ENCODE assay signal across 27 cellular contexts in the genomic region with DNA sequence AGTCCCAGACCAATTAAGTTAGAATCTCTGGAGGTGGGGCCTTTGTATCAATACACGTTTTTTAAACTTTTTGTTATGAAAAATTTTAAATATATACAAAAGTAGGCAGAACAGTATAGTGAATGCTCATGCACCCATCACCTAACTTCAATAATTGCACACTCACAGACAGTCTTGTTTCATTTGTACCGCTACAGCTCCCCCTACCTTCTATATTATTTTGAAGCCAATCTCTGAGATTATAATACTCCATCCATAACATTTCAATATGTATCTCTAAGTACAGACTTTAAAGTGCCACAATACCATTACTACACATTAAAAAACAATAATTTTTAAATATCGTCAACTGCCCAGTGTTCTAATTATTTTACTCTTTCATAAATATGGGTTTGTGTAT. TPM values are rescaled to one million over a fixed set of nuclear protein-coding genes. Genes with fewer than 3 reads are reported as not detected.
A peak's percentile ranks its signal among the peaks of the same experiment; 100 is the strongest.
DNase-seq lines count a peak whose midpoint lies in the region; ATAC-seq and TF ChIP-seq lines count a peak whose summit lies in the region.
"Had no signal": no experiment of that assay in that cellular context is flagged by ENCODE, and none has a peak within 500 bp of the region (broad histone marks: within the 10 kb centered on the region; RNA-seq: fewer than 3 reads in every experiment).

No MANE protein-coding gene starts in this region.

- no peaks in the 10 kb centered on the region for H4K20me1 ChIP-seq in Loucy (ENCODE audit: insufficient read depth, low read length, poor library complexity, severe bottlenecking)

- in situ Hi-C loops in SK-MEL-5 (cut with HindIII; ENCODE audit: low pct_unique_long_range_greater_than_20kb, low sequenced_read_pairs), result no loop called here

- no peak for TF ChIP-seq POLR2A in thyroid gland (IDR thresholded peaks at IDR 0.05)

- intact Hi-C loops in A673 (cut with micrococcal nuclease; ENCODE audit: unreplicated experiment) (no loop called here), thyroid gland (cut with DNase I) (no loop called here), left ventricle myocardium superior (cut with micrococcal nuclease) (no loop called here)

- no peak overlapping the region for H3K27ac ChIP-seq in A673 (ENCODE audit: low read depth, low read length, poor library complexity, severe bottlenecking)
- H3K27ac ChIP-seq in thyroid gland, result no peak overlapping the region
- H3K27ac ChIP-seq: dorsolateral prefrontal cortex, heart right ventricle, HL-60, neutrophil, psoas muscle, tibial nerve had no signal

- BruUV-seq in A673 (replicated peaks; lab: Mats Ljungman, UMichigan), result no TSS peak

- no peak overlapping the region for H3K4me2 ChIP-seq in Loucy (ENCODE audit: low read depth, low read length, poor library complexity, severe bottlenecking)

- DNase-seq in A673 (ENCODE audit: low spot score) (peak; percentile 58), COR-L47 (lab: John Stamatoyannopoulos, UW) (peak; percentile 4), SK-MEL-5 (ENCODE audit: low read depth, low spot score) (peak; percentile 46), Ammon's horn (ENCODE audit: low spot score) (no peak), thyroid gland (no peak), NCI-H2107 treated with DMSO at 0.1 percent for 48 hours (lab: John Stamatoyannopoulos, UW; ENCODE audit: unreplicated experiment) (no peak), left ventricle myocardium superior (no peak)
- DNase-seq: activated CD4-positive, alpha-beta memory T cell treated with anti-CD3 and anti-CD28 coated beads, Interleukin-2, amount 10 ng/mL, durations not matched to agents 7 days and 5 days; activated CD4-positive, CD25-positive, alpha-beta regulatory T cell treated with anti-CD3 and anti-CD28 coated beads, Interleukin-2, amount 50 U/mL, for 72 hours; activated effector memory CD4-positive, alpha-beta T cell treated with Interleukin-2 at 50 U/mL for 16 hours; activated naive CD8-positive, alpha-beta T cell treated with anti-CD3 and anti-CD28 coated beads, Interleukin-2, amount 10 ng/mL, durations not matched to agents 7 days and 5 days; CD4-positive, alpha-beta memory T cell; DMS153; dorsolateral prefrontal cortex; heart right ventricle; left colon; mesenchymal stem cell; NCI-H2081 treated with DMSO at 0.1 percent for 48 hours; NCI-H524 treated with DMSO at 0.1 percent for 48 hours; psoas muscle; Right ventricle myocardium superior; stimulated activated naive CD8-positive, alpha-beta T cell treated with anti-CD3 and anti-CD28 coated beads, Interleukin-15, amount 100 ng/mL, for 72 hours had no signal

- ATAC-seq in left ventricle myocardium superior, result no peak
- ATAC-seq: heart right ventricle; left colon; psoas muscle; stimulated activated naive CD8-positive, alpha-beta T cell treated with anti-CD3 and anti-CD28 coated beads, Interleukin-15, amount 100 ng/mL, for 72 hours had no signal

- H3K36me3 ChIP-seq in A673 (ENCODE audit: insufficient read depth, low read length, poor library complexity, severe bottlenecking) (no peaks in the 10 kb centered on the region), Loucy (ENCODE audit: insufficient read depth, low read length) (no peaks in the 10 kb centered on the region), thyroid gland (no peaks in the 10 kb centered on the region)
- H3K36me3 ChIP-seq: heart right ventricle, neutrophil, tibial nerve had no signal

- no peak overlapping the region for H3K4me3 ChIP-seq in A673 (ENCODE audit: low read depth, low read length, poor library complexity, severe bottlenecking)
- H3K4me3 ChIP-seq in Loucy (ENCODE audit: low read length, poor library complexity, severe bottlenecking), result no peak overlapping the region
- H3K4me3 ChIP-seq in thyroid gland (replicated peaks in 1 of 3), result no peak overlapping the region
- H3K4me3 ChIP-seq: dorsolateral prefrontal cortex, heart right ventricle, psoas muscle, tibial nerve had no signal

- H3K4me1 ChIP-seq in A673 (ENCODE audit: insufficient read depth, low read length, poor library complexity, severe bottlenecking) (no peaks in the 10 kb centered on the region), Loucy (ENCODE audit: insufficient read depth, low read length, poor library complexity, severe bottlenecking) (no peaks in the 10 kb centered on the region), thyroid gland (no peaks in the 10 kb centered on the region)
- H3K4me1 ChIP-seq: heart right ventricle, psoas muscle, tibial nerve had no signal

- no peaks in the 10 kb centered on the region for H3K79me2 ChIP-seq in Loucy (ENCODE audit: insufficient read depth, low read length)

- no peaks in the 10 kb centered on the region for H3K27me3 ChIP-seq in A673 (replicated peaks; ENCODE audit: insufficient read depth, low read depth, low read length, poor library complexity)
- no peaks in the 10 kb centered on the region for H3K27me3 ChIP-seq in Loucy (ENCODE audit: insufficient read depth, low read length, poor library complexity, severe bottlenecking)
- H3K27me3 ChIP-seq in thyroid gland, result no peaks in the 10 kb centered on the region
- H3K27me3 ChIP-seq: neutrophil, tibial nerve had no signal

- POLR2A ChIA-PET in A673 (lab: Charles Lee; ENCODE audit: low non-redundant PET), result no interaction called here

- H2AFZ ChIP-seq in Loucy (ENCODE audit: low read length), result no peak overlapping the region

- no peaks in the 10 kb centered on the region for H3F3A ChIP-seq in Loucy (ENCODE audit: low read depth)

- H3K9me3 ChIP-seq in A673 (ENCODE audit: low read depth, low read length, poor library complexity, severe bottlenecking) (no peaks in the 10 kb centered on the region), Loucy (ENCODE audit: insufficient read depth, low read depth, low read length) (no peaks in the 10 kb centered on the region), thyroid gland (no peaks in the 10 kb centered on the region)
- H3K9me3 ChIP-seq: heart right ventricle, neutrophil, psoas muscle, tibial nerve had no signal

- H3K9ac ChIP-seq in Loucy (ENCODE audit: low read depth, low read length, poor library complexity, severe bottlenecking), result no peak overlapping the region

- TF ChIP-seq CTCF in A673 (conservative IDR thresholded peaks at IDR 0.05; ENCODE audit: low read depth, low read length) (peak; percentile 60; the same call in 1 of the 2 replicates), Loucy (conservative IDR thresholded peaks at IDR 0.05; ENCODE audit: low read length) (peak; percentile 45), thyroid gland (IDR thresholded peaks at IDR 0.05) (no peak)

- CTCF ChIA-PET in A673 (lab: Charles Lee), result no interaction called here

- WGBS in thyroid gland, 2 donors, result 85 to 88% methylated on average over 3 of the region's 3 CpGs

- H3K9me2 ChIP-seq in Loucy (replicated peaks; ENCODE audit: low read depth, low read length), result no peaks in the 10 kb centered on the region

RNA-seq across cellular contexts. Expression of gene ISL1, which starts 32.9 kb away (rescaled TPM):
- total RNA-seq in A673 (2021) (11.1 and 11.8 TPM in 2 replicates), thyroid gland (under 1 TPM in 1 of 4 donors, not detected in 3; 0.63 TPM), left ventricle myocardium superior (not detected)
- total RNA-seq in SK-MEL-5 (2014; rRNA removed; shearing (Covaris generic)), result 2.7 and 3.7 TPM in 2 replicates
- polyA plus RNA-seq in SK-MEL-5 (2015; cell fraction: cytosol; rRNA removed), result 2.0 and 5.5 TPM in 2 replicates
- 2.6 and 6.5 TPM in 2 replicates for polyA plus RNA-seq in SK-MEL-5 (2015; cell fraction: nucleus; rRNA removed)
- total RNA-seq: activated CD4-positive, alpha-beta memory T cell treated with anti-CD3 and anti-CD28 coated beads, Interleukin-2, amount 10 ng/mL, durations not matched to agents 7 days and 5 days; activated naive CD8-positive, alpha-beta T cell treated with anti-CD3 and anti-CD28 coated beads, Interleukin-2, amount 10 ng/mL, durations not matched to agents 7 days and 5 days; CD4-positive, alpha-beta memory T cell; dorsolateral prefrontal cortex; heart right ventricle; myocyte; psoas muscle; Right ventricle myocardium superior; tibial nerve had no signal
- polyA plus RNA-seq: CD4-positive, alpha-beta memory T cell; heart right ventricle had no signal

Comparison
In these comparisons a context has a peak if more than half of its experiments do, and no peak if none do; other contexts are left out.
1. DNase-seq: peak in A673 (single experiment), COR-L47 (single experiment) and SK-MEL-5 (single experiment); none in Ammon's horn (single experiment), thyroid gland (0 of 2), NCI-H2107 treated with DMSO at 0.1 percent for 48 hours (single experiment) and left ventricle myocardium superior (single experiment).
2. CTCF ChIP-seq: peak in A673 (single experiment) and Loucy (single experiment); none in thyroid gland (0 of 6).